17 cellular contexts compared by ENCODE assay signal in the genomic region with DNA sequence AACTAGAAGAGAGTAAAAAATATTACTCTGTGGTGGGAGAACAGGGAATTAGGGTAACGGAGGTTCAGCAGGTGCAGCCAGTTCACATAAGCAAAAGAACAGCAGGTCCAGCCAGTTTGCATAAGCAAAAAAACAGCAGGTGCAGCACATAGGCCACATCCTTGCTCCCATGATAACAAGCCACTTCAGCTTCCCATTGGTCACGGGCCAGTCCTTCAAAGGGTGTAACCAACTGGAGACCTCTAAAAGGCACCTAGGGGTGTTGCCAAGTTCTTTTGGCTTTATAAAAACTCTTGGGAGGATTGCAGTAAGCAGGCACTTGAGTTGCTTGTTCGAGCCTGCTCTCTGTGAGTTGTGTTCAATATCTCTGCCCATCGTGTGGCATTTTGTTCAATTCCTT.
"Had no signal": no experiment of that assay in that cellular context is flagged by ENCODE, and none has a peak within 500 bp of the region (broad histone marks: within the 10 kb centered on the region; RNA-seq: fewer than 3 reads in every experiment).

No MANE protein-coding gene starts in this region.

- H3K4me1 ChIP-seq: esophagus muscularis mucosa, prostate gland, tibial artery, uterus had no signal

- DNase-seq: activated CD4-positive, alpha-beta memory T cell treated with anti-CD3 and anti-CD28 coated beads for 36 hours; activated CD4-positive, alpha-beta T cell treated with anti-CD3 and anti-CD28 coated beads for 36 hours; activated naive CD4-positive, alpha-beta T cell treated with anti-CD3 and anti-CD28 coated beads, Interleukin-2, amount 10 ng/mL, durations not matched to agents 7 days and 5 days; activated T-cell treated with anti-CD3 and anti-CD28 coated beads, Interleukin-2, amount 50 U/mL, for 24 hours; islet precursor cell; right cardiac atrium; stimulated activated CD4-positive, alpha-beta T cell treated with anti-CD3 and anti-CD28 coated beads, Interleukin-15, amount 100 ng/mL, for 24 hours; stimulated activated CD4-positive, alpha-beta T cell treated with anti-CD3 and anti-CD28 coated beads, Interleukin-4, amount 100 ng/mL, for 1 hour; stimulated activated naive B cell treated with anti-CD40 and anti-IgM and Interleukin-4, amounts not matched to agents 10 μg/mL and 1 μg/mL and 100 μg/mL, for 72 hours; tibial artery; uterus had no signal

- H2AFZ ChIP-seq: hepatocyte had no signal

- H3K79me2 ChIP-seq: hepatocyte had no signal

- H3K27ac ChIP-seq: cardiac muscle cell, esophagus muscularis mucosa, hepatocyte, prostate gland, skin epidermis, tibial artery, uterus had no signal

- H3K4me2 ChIP-seq: hepatocyte had no signal

- H3K9me3 ChIP-seq: esophagus muscularis mucosa, prostate gland, tibial artery, uterus had no signal

- H3K4me3 ChIP-seq: cardiac muscle cell, esophagus muscularis mucosa, hepatocyte, lung, prostate gland, skin epidermis, tibial artery, uterus had no signal

- H3K36me3 ChIP-seq: cardiac muscle cell, esophagus muscularis mucosa, prostate gland, tibial artery, uterus had no signal
